In the genomic region with DNA sequence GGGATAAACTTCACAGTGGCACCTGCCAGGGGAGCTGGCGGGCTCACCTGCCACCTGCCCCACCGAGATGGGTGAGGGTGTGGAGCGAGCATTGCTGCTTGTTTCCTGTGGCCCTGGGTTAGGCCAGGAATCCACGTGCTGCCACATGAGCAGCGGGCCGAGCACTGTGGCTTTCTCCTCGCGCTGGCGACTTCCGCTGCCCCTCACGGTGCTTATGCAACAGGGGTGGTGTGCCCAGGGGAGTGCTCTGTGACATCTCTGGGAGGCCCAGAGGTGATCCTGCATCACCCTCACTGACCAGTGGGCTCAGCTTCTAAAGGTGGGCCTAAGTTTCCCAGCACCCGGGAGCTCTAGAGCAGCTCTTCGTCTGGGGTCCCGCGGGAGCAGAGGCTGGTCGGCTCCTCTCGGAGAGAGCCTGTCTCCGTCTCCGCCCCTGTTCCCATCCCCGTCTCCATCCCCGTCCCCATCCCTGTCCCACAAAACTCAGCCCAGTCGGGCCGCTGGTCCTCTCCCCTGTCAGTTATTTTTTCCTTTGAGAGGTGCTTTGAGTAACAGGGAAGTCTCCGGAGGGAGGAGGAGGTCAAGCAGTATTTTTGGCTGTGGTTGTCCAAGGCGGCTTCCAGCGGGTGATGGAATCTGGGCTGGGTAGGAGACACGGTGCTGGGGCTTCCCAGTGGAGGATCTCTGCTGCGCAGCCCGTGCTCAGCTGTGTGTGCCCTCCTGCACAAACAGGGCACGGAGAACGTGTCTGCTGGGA, we compare ENCODE assay signal across 25 cellular contexts.
"Had no signal": no experiment of that assay in that cellular context is flagged by ENCODE, and none has a peak within 500 bp of the region (broad histone marks: within the 10 kb centered on the region; RNA-seq: fewer than 3 reads in every experiment).

No MANE protein-coding gene starts in this region.

- H3K4me3 Mint-ChIP-seq: activated CD4-positive, alpha-beta T cell treated with anti-CD3 and anti-CD28 coated beads, Interleukin-2, amount 10 ng/mL, durations not matched to agents 24 days and 14 days; activated CD8-positive, alpha-beta T cell treated with anti-CD3 and anti-CD28 coated beads, Interleukin-2, amount 10 ng/mL, durations not matched to agents 7 days and 5 days; activated naive CD4-positive, alpha-beta T cell treated with anti-CD3 and anti-CD28 coated beads, Interleukin-2, amount 10 ng/mL, durations not matched to agents 7 days and 5 days; activated naive CD8-positive, alpha-beta T cell treated with anti-CD3 and anti-CD28 coated beads, Interleukin-2, amount 50 U/mL, for 24 hours; brain; neural crest cell had no signal

- H3K9me3 ChIP-seq: pancreas, tibial nerve, vagina had no signal

- H3K27me3 ChIP-seq: dorsolateral prefrontal cortex, pancreas, tibial nerve, vagina had no signal

- ATAC-seq: activated CD8-positive, alpha-beta T cell treated with anti-CD3 and anti-CD28 coated beads, Interleukin-2, amount 10 ng/mL, durations not matched to agents 7 days and 5 days; activated naive CD8-positive, alpha-beta T cell treated with anti-CD3 and anti-CD28 coated beads, Interleukin-2, amount 50 U/mL, for 24 hours; left lobe of liver; pancreas; stimulated activated naive CD8-positive, alpha-beta T cell treated with anti-CD3 and anti-CD28 coated beads, Interleukin-15, Interleukin-2, amounts not matched to agents 100 U/mL and 50 U/mL, for 24 hours had no signal

- DNase-seq: activated CD4-positive, alpha-beta T cell treated with anti-CD3 and anti-CD28 coated beads, Interleukin-2, amount 10 ng/mL, durations not matched to agents 24 days and 14 days; activated CD4-positive, CD25-positive, alpha-beta regulatory T cell; activated CD8-positive, alpha-beta T cell treated with anti-CD3 and anti-CD28 coated beads, Interleukin-2, amount 10 ng/mL, durations not matched to agents 7 days and 5 days; activated effector memory CD4-positive, alpha-beta T cell treated with Interleukin-2 at 50 U/mL for 16 hours; activated naive CD4-positive, alpha-beta T cell treated with anti-CD3 and anti-CD28 coated beads, Interleukin-2, amount 10 ng/mL, durations not matched to agents 7 days and 5 days; activated naive CD8-positive, alpha-beta T cell treated with anti-CD3 and anti-CD28 coated beads, Interleukin-2, amount 50 U/mL, for 24 hours; activated T-cell treated with anti-CD3 and anti-CD28 coated beads, Interleukin-2, amount 50 U/mL, for 48 hours; anterior cingulate cortex; central memory CD4-positive, alpha-beta T cell; foreskin fibroblast; hippocampal formation; midbrain; stimulated activated CD4-positive, alpha-beta T cell treated with anti-CD3 and anti-CD28 coated beads, Interleukin-2, amount 100 ng/mL, for 24 hours; stimulated activated naive CD8-positive, alpha-beta T cell treated with anti-CD3 and anti-CD28 coated beads, Interleukin-15, Interleukin-2, amounts not matched to agents 100 U/mL and 50 U/mL, for 24 hours; T1000 had no signal

- FAIRE-seq: colon, keratinocyte, pancreas had no signal

- H3K4me1 Mint-ChIP-seq: brain, neural crest cell had no signal

- H3K9me3 Mint-ChIP-seq: activated naive CD8-positive, alpha-beta T cell treated with anti-CD3 and anti-CD28 coated beads, Interleukin-2, amount 50 U/mL, for 24 hours; neural crest cell had no signal

- H3K27me3 Mint-ChIP-seq: activated CD4-positive, alpha-beta T cell treated with anti-CD3 and anti-CD28 coated beads, Interleukin-2, amount 10 ng/mL, durations not matched to agents 24 days and 14 days; activated naive CD4-positive, alpha-beta T cell treated with anti-CD3 and anti-CD28 coated beads, Interleukin-2, amount 10 ng/mL, durations not matched to agents 7 days and 5 days; activated naive CD8-positive, alpha-beta T cell treated with anti-CD3 and anti-CD28 coated beads, Interleukin-2, amount 50 U/mL, for 24 hours had no signal

- H3K27ac Mint-ChIP-seq: activated CD4-positive, alpha-beta T cell treated with anti-CD3 and anti-CD28 coated beads, Interleukin-2, amount 10 ng/mL, durations not matched to agents 24 days and 14 days; activated CD8-positive, alpha-beta T cell treated with anti-CD3 and anti-CD28 coated beads, Interleukin-2, amount 10 ng/mL, durations not matched to agents 7 days and 5 days; activated naive CD4-positive, alpha-beta T cell treated with anti-CD3 and anti-CD28 coated beads, Interleukin-2, amount 10 ng/mL, durations not matched to agents 7 days and 5 days; activated naive CD8-positive, alpha-beta T cell treated with anti-CD3 and anti-CD28 coated beads, Interleukin-2, amount 50 U/mL, for 24 hours had no signal

- H3K4me3 ChIP-seq: dorsolateral prefrontal cortex, pancreas, tibial nerve, vagina had no signal

- H3K27ac ChIP-seq: epithelial cell of prostate, pancreas, tibial nerve, vagina had no signal
